Comparison of ENCODE assay signal across 11 cellular contexts in genomic region chr3:136545664-136546266, GRCh38.
A peak's percentile ranks its signal among the peaks of the same experiment; 100 is the strongest.
DNase-seq lines count a peak whose midpoint lies in the region; ATAC-seq and TF ChIP-seq lines count a peak whose summit lies in the region.
"Had no signal": no experiment of that assay in that cellular context is flagged by ENCODE, and none has a peak within 500 bp of the region (broad histone marks: within the 10 kb centered on the region; RNA-seq: fewer than 3 reads in every experiment).

No MANE protein-coding gene starts in this region.

- no peak overlapping the region for H3K9ac ChIP-seq in trophoblast cell (ENCODE audit: low read length)

- no peak overlapping the region for H3K27ac ChIP-seq in brain microvascular endothelial cell
- no peak overlapping the region for H3K27ac ChIP-seq in trophoblast cell (ENCODE audit: low read depth, low read length)
- H3K27ac ChIP-seq: SJSA1, skin epidermis had no signal

- H4K91ac ChIP-seq in trophoblast cell (ENCODE audit: low read depth, low read length): no peak overlapping the region

- H2BK5ac ChIP-seq in trophoblast cell (ENCODE audit: low read depth, low read length, poor library complexity): no peak overlapping the region

- no peak overlapping the region for H3K23ac ChIP-seq in trophoblast cell (ENCODE audit: low read length)

- ATAC-seq in left lobe of liver (peak; percentile 77), HG03342 (IDR thresholded peaks at IDR 0.05; ENCODE audit: unreplicated experiment) (no peak), HG03025 (IDR thresholded peaks at IDR 0.05; ENCODE audit: low FRiP score, unreplicated experiment) (no peak)
- ATAC-seq: activated T-cell treated with anti-CD3 and anti-CD28 coated beads, Interleukin-2, amount 50 U/mL, for 72 hours had no signal

- WGBS in trophoblast cell (ENCODE audit: extremely low coverage, insufficient coverage, insufficient read length): no CpG with 5 or more reads among the region's 3 CpGs

- no peaks in the 10 kb centered on the region for H3K79me1 ChIP-seq in trophoblast cell (ENCODE audit: low read length)

- no peak overlapping the region for H3K14ac ChIP-seq in trophoblast cell (ENCODE audit: low read length)

- H2BK12ac ChIP-seq in trophoblast cell (ENCODE audit: low read length): no peak overlapping the region

- H2BK120ac ChIP-seq in trophoblast cell (ENCODE audit: insufficient read depth, low read length, poor library complexity): no peak overlapping the region

- H2AFZ ChIP-seq in trophoblast cell (ENCODE audit: insufficient read depth, low read length, poor library complexity): no peak overlapping the region

- no peak overlapping the region for H4K8ac ChIP-seq in trophoblast cell (ENCODE audit: low read depth, low read length)

- no peaks in the 10 kb centered on the region for H3K79me2 ChIP-seq in trophoblast cell (ENCODE audit: control insufficient read depth, insufficient read depth, low read length, poor library complexity)

- H3K9me3 ChIP-seq in trophoblast cell (ENCODE audit: insufficient read depth, low read depth, low read length): no peaks in the 10 kb centered on the region
- H3K9me3 ChIP-seq: SJSA1 had no signal

- TF ChIP-seq CTCF in brain microvascular endothelial cell (IDR thresholded peaks at IDR 0.05; ENCODE audit: low read depth, low read length, missing control alignments): peak; percentile 14

- H3K4me2 ChIP-seq in trophoblast cell (ENCODE audit: low read length): no peak overlapping the region

- in situ Hi-C loops in KBM-7 (cut with MboI; ENCODE audit: low pct_unique_long_range_greater_than_20kb, low sequenced_read_pairs): no loop called here
- in situ Hi-C loops in brain microvascular endothelial cell (cut with HindIII; ENCODE audit: low pct_ligation_motif_present, low sequenced_read_pairs): no loop called here

- peak; percentile 7 for DNase-seq in AG20443 (ENCODE audit: low spot score)
- DNase-seq in KBM-7: peak; percentile 13
- DNase-seq in brain microvascular endothelial cell: no peak
- no peak for DNase-seq in left lobe of liver (ENCODE audit: low spot score)
- no peak for DNase-seq in trophoblast cell
- DNase-seq in NCI-H2196 (lab: John Stamatoyannopoulos, UW; ENCODE audit: unreplicated experiment): no peak
- DNase-seq: activated T-cell treated with anti-CD3 and anti-CD28 coated beads, Interleukin-2, amount 50 U/mL, for 72 hours had no signal

- H3K4ac ChIP-seq in trophoblast cell (ENCODE audit: low read depth, low read length): no peak overlapping the region

- H3K18ac ChIP-seq in trophoblast cell (ENCODE audit: low read length): no peak overlapping the region

- no peaks in the 10 kb centered on the region for H3K27me3 ChIP-seq in brain microvascular endothelial cell (replicated peaks)
- H3K27me3 ChIP-seq in trophoblast cell (ENCODE audit: insufficient read depth, low read length): no peaks in the 10 kb centered on the region
- H3K27me3 ChIP-seq: SJSA1 had no signal

- no peaks in the 10 kb centered on the region for H3K36me3 ChIP-seq in brain microvascular endothelial cell (replicated peaks)
- H3K36me3 ChIP-seq in trophoblast cell (ENCODE audit: control insufficient read depth in 1 of 2, insufficient read depth in 2 of 2, low read length in 2 of 2): peaks cover 0 to 3% of the 10 kb centered on the region in 2 experiments
- H3K36me3 ChIP-seq: SJSA1 had no signal

- no peak overlapping the region for H2AK5ac ChIP-seq in trophoblast cell (ENCODE audit: low read length)

- H4K12ac ChIP-seq in trophoblast cell (ENCODE audit: low read depth, low read length): no peak overlapping the region

- no peaks in the 10 kb centered on the region for H3K4me1 ChIP-seq in trophoblast cell (ENCODE audit: control insufficient read depth in 1 of 2, insufficient read depth in 2 of 2, low read length in 2 of 2)
- H3K4me1 ChIP-seq: SJSA1 had no signal

- H3K4me3 ChIP-seq in brain microvascular endothelial cell (ENCODE audit: low read depth, low read length): no peak overlapping the region
- no peak overlapping the region for H3K4me3 ChIP-seq in trophoblast cell (ENCODE audit: low read depth, low read length)
- H3K4me3 ChIP-seq: SJSA1, skin epidermis had no signal

Comparison
In these comparisons a context has a peak if more than half of its experiments do, and no peak if none do; other contexts are left out.
1. DNase-seq: peak in AG20443 (single experiment) and KBM-7 (single experiment); none in brain microvascular endothelial cell (single experiment), left lobe of liver (single experiment), trophoblast cell (0 of 2) and NCI-H2196 (single experiment).